1 cellular context compared by ENCODE assay signal in the genomic region with DNA sequence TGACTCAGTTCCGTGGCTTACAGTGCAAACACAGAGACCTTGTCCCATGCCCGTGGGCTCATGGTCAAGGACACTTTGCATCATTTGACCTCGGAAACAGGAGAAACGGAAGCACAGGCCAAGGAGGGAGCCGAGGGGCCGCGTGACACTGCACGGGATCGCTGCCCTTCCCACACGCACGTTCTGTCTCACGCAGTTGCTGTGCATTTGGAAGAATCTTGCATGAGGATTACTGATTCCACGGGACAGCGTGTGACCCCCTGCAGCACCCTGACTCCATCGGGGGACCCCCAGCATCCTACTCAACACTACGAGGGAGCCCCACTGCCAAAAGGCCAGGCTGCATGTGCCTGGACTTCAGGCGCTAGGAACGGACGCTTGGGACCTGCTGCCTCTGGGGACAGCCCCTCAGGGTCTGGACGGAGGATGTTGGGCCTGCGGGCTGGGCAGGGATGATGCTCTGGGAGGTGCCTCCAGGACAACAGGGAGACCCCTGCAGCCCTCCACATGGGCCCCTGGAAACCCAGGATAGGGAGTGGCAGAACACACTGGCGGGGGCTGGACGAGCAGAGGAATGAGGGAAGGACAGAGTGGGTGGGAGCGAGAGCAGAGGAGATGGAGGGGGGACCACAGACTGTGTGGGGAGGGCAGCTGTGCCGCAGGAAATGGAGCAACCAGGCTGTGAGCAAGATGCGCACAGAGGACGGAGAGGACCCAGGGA.
TF ChIP-seq lines count a peak whose summit lies in the region.

No MANE protein-coding gene starts in this region.

TF ChIP-seq in HepG2, 621 proteins besides CTCF, POLR2A, EP300 and RAD21 (continued from another document and continues in another):
- TF ChIP-seq ZSCAN20 (CRISPR knock-in tag; IDR thresholded peaks at IDR 0.05; ENCODE audit: borderline replicate concordance): no peak
- no peak for TF ChIP-seq ZNF44 (CRISPR knock-in tag; IDR thresholded peaks at IDR 0.05)
- TF ChIP-seq, protein P1, sequence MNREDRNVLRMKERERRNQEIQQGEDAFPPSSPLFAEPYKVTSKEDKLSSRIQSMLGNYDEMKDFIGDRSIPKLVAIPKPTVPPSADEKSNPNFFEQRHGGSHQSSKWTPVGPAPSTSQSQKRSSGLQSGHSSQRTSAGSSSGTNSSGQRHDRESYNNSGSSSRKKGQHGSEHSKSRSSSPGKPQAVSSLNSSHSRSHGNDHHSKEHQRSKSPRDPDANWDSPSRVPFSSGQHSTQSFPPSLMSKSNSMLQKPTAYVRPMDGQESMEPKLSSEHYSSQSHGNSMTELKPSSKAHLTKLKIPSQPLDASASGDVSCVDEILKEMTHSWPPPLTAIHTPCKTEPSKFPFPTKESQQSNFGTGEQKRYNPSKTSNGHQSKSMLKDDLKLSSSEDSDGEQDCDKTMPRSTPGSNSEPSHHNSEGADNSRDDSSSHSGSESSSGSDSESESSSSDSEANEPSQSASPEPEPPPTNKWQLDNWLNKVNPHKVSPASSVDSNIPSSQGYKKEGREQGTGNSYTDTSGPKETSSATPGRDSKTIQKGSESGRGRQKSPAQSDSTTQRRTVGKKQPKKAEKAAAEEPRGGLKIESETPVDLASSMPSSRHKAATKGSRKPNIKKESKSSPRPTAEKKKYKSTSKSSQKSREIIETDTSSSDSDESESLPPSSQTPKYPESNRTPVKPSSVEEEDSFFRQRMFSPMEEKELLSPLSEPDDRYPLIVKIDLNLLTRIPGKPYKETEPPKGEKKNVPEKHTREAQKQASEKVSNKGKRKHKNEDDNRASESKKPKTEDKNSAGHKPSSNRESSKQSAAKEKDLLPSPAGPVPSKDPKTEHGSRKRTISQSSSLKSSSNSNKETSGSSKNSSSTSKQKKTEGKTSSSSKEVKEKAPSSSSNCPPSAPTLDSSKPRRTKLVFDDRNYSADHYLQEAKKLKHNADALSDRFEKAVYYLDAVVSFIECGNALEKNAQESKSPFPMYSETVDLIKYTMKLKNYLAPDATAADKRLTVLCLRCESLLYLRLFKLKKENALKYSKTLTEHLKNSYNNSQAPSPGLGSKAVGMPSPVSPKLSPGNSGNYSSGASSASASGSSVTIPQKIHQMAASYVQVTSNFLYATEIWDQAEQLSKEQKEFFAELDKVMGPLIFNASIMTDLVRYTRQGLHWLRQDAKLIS (CRISPR knock-in tag; IDR thresholded peaks at IDR 0.05): no peak
- no peak for TF ChIP-seq NAIF1 (CRISPR knock-in tag; IDR thresholded peaks at IDR 0.05; ENCODE audit: borderline replicate concordance)
- TF ChIP-seq, protein P2, sequence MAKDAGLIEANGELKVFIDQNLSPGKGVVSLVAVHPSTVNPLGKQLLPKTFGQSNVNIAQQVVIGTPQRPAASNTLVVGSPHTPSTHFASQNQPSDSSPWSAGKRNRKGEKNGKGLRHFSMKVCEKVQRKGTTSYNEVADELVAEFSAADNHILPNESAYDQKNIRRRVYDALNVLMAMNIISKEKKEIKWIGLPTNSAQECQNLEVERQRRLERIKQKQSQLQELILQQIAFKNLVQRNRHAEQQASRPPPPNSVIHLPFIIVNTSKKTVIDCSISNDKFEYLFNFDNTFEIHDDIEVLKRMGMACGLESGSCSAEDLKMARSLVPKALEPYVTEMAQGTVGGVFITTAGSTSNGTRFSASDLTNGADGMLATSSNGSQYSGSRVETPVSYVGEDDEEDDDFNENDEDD (CRISPR knock-in tag; IDR thresholded peaks at IDR 0.05; ENCODE audit: borderline replicate concordance): peak; percentile 64
- TF ChIP-seq, protein P3, sequence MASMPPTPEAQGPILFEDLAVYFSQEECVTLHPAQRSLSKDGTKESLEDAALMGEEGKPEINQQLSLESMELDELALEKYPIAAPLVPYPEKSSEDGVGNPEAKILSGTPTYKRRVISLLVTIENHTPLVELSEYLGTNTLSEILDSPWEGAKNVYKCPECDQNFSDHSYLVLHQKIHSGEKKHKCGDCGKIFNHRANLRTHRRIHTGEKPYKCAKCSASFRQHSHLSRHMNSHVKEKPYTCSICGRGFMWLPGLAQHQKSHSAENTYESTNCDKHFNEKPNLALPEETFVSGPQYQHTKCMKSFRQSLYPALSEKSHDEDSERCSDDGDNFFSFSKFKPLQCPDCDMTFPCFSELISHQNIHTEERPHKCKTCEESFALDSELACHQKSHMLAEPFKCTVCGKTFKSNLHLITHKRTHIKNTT (CRISPR knock-in tag; IDR thresholded peaks at IDR 0.05): no peak
- TF ChIP-seq, protein P4, sequence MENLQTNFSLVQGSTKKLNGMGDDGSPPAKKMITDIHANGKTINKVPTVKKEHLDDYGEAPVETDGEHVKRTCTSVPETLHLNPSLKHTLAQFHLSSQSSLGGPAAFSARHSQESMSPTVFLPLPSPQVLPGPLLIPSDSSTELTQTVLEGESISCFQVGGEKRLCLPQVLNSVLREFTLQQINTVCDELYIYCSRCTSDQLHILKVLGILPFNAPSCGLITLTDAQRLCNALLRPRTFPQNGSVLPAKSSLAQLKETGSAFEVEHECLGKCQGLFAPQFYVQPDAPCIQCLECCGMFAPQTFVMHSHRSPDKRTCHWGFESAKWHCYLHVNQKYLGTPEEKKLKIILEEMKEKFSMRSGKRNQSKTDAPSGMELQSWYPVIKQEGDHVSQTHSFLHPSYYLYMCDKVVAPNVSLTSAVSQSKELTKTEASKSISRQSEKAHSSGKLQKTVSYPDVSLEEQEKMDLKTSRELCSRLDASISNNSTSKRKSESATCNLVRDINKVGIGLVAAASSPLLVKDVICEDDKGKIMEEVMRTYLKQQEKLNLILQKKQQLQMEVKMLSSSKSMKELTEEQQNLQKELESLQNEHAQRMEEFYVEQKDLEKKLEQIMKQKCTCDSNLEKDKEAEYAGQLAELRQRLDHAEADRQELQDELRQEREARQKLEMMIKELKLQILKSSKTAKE (CRISPR knock-in tag; IDR thresholded peaks at IDR 0.05; ENCODE audit: borderline replicate concordance): peak; percentile 94
- TF ChIP-seq, protein P5, sequence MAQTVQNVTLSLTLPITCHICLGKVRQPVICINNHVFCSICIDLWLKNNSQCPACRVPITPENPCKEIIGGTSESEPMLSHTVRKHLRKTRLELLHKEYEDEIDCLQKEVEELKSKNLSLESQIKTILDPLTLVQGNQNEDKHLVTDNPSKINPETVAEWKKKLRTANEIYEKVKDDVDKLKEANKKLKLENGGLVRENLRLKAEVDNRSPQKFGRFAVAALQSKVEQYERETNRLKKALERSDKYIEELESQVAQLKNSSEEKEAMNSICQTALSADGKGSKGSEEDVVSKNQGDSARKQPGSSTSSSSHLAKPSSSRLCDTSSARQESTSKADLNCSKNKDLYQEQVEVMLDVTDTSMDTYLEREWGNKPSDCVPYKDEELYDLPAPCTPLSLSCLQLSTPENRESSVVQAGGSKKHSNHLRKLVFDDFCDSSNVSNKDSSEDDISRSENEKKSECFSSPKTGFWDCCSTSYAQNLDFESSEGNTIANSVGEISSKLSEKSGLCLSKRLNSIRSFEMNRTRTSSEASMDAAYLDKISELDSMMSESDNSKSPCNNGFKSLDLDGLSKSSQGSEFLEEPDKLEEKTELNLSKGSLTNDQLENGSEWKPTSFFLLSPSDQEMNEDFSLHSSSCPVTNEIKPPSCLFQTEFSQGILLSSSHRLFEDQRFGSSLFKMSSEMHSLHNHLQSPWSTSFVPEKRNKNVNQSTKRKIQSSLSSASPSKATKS (CRISPR knock-in tag; IDR thresholded peaks at IDR 0.05): no peak
- peak; percentile 65 for TF ChIP-seq GABPB1 (CRISPR knock-in tag; IDR thresholded peaks at IDR 0.05)
- TF ChIP-seq, protein P6, sequence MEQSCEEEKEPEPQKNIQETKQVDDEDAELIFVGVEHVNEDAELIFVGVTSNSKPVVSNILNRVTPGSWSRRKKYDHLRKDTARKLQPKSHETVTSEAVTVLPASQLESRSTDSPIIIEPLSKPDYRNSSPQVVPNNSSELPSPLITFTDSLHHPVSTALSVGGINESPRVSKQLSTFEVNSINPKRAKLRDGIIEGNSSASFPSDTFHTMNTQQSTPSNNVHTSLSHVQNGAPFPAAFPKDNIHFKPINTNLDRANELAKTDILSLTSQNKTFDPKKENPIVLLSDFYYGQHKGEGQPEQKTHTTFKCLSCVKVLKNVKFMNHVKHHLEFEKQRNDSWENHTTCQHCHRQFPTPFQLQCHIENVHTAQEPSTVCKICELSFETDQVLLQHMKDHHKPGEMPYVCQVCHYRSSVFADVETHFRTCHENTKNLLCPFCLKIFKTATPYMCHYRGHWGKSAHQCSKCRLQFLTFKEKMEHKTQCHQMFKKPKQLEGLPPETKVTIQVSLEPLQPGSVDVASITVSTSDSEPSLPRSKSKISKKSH (CRISPR knock-in tag; IDR thresholded peaks at IDR 0.05; ENCODE audit: borderline replicate concordance): peak; percentile 19; the same call in 1 of the 2 replicates
- TF ChIP-seq, protein P7, sequence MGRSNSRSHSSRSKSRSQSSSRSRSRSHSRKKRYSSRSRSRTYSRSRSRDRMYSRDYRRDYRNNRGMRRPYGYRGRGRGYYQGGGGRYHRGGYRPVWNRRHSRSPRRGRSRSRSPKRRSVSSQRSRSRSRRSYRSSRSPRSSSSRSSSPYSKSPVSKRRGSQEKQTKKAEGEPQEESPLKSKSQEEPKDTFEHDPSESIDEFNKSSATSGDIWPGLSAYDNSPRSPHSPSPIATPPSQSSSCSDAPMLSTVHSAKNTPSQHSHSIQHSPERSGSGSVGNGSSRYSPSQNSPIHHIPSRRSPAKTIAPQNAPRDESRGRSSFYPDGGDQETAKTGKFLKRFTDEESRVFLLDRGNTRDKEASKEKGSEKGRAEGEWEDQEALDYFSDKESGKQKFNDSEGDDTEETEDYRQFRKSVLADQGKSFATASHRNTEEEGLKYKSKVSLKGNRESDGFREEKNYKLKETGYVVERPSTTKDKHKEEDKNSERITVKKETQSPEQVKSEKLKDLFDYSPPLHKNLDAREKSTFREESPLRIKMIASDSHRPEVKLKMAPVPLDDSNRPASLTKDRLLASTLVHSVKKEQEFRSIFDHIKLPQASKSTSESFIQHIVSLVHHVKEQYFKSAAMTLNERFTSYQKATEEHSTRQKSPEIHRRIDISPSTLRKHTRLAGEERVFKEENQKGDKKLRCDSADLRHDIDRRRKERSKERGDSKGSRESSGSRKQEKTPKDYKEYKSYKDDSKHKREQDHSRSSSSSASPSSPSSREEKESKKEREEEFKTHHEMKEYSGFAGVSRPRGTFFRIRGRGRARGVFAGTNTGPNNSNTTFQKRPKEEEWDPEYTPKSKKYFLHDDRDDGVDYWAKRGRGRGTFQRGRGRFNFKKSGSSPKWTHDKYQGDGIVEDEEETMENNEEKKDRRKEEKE (IDR thresholded peaks at IDR 0.05): no peak
- TF ChIP-seq NR2C2 (CRISPR knock-in tag; IDR thresholded peaks at IDR 0.05; ENCODE audit: borderline replicate concordance): peak; percentile 61
- TF ChIP-seq GATAD1 (CRISPR knock-in tag; IDR thresholded peaks at IDR 0.05): peak; percentile 9; the same call in 1 of the 2 replicates
- no peak for TF ChIP-seq SP4 (CRISPR knock-in tag; IDR thresholded peaks at IDR 0.05)
- TF ChIP-seq KMT2B (CRISPR knock-in tag; IDR thresholded peaks at IDR 0.05): no peak
- peak; percentile 60; the same call in 1 of the 2 replicates for TF ChIP-seq ZNF547 (CRISPR knock-in tag; IDR thresholded peaks at IDR 0.05)
- peak; percentile 5; the same call in 1 of the 2 replicates for TF ChIP-seq DMAP1 (CRISPR knock-in tag; IDR thresholded peaks at IDR 0.05)
- TF ChIP-seq ZNF652 (CRISPR knock-in tag; IDR thresholded peaks at IDR 0.05; ENCODE audit: borderline replicate concordance, low read depth): no peak
- TF ChIP-seq, protein P8, sequence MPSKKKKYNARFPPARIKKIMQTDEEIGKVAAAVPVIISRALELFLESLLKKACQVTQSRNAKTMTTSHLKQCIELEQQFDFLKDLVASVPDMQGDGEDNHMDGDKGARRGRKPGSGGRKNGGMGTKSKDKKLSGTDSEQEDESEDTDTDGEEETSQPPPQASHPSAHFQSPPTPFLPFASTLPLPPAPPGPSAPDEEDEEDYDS (CRISPR knock-in tag; IDR thresholded peaks at IDR 0.05): no peak
- peak; percentile 96 for TF ChIP-seq MED1 (CRISPR knock-in tag; IDR thresholded peaks at IDR 0.05)
- TF ChIP-seq, protein P9, sequence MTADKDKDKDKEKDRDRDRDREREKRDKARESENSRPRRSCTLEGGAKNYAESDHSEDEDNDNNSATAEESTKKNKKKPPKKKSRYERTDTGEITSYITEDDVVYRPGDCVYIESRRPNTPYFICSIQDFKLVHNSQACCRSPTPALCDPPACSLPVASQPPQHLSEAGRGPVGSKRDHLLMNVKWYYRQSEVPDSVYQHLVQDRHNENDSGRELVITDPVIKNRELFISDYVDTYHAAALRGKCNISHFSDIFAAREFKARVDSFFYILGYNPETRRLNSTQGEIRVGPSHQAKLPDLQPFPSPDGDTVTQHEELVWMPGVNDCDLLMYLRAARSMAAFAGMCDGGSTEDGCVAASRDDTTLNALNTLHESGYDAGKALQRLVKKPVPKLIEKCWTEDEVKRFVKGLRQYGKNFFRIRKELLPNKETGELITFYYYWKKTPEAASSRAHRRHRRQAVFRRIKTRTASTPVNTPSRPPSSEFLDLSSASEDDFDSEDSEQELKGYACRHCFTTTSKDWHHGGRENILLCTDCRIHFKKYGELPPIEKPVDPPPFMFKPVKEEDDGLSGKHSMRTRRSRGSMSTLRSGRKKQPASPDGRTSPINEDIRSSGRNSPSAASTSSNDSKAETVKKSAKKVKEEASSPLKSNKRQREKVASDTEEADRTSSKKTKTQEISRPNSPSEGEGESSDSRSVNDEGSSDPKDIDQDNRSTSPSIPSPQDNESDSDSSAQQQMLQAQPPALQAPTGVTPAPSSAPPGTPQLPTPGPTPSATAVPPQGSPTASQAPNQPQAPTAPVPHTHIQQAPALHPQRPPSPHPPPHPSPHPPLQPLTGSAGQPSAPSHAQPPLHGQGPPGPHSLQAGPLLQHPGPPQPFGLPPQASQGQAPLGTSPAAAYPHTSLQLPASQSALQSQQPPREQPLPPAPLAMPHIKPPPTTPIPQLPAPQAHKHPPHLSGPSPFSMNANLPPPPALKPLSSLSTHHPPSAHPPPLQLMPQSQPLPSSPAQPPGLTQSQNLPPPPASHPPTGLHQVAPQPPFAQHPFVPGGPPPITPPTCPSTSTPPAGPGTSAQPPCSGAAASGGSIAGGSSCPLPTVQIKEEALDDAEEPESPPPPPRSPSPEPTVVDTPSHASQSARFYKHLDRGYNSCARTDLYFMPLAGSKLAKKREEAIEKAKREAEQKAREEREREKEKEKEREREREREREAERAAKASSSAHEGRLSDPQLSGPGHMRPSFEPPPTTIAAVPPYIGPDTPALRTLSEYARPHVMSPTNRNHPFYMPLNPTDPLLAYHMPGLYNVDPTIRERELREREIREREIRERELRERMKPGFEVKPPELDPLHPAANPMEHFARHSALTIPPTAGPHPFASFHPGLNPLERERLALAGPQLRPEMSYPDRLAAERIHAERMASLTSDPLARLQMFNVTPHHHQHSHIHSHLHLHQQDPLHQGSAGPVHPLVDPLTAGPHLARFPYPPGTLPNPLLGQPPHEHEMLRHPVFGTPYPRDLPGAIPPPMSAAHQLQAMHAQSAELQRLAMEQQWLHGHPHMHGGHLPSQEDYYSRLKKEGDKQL (CRISPR knock-in tag; IDR thresholded peaks at IDR 0.05; ENCODE audit: low read depth): no peak
- peak; percentile 62; the same call in 1 of the 2 replicates for TF ChIP-seq SOX5 (CRISPR knock-in tag; IDR thresholded peaks at IDR 0.05; ENCODE audit: borderline replicate concordance)
- no peak for TF ChIP-seq ZNF10 (CRISPR knock-in tag; IDR thresholded peaks at IDR 0.05; ENCODE audit: borderline replicate concordance, low read depth)
- TF ChIP-seq, protein P10, sequence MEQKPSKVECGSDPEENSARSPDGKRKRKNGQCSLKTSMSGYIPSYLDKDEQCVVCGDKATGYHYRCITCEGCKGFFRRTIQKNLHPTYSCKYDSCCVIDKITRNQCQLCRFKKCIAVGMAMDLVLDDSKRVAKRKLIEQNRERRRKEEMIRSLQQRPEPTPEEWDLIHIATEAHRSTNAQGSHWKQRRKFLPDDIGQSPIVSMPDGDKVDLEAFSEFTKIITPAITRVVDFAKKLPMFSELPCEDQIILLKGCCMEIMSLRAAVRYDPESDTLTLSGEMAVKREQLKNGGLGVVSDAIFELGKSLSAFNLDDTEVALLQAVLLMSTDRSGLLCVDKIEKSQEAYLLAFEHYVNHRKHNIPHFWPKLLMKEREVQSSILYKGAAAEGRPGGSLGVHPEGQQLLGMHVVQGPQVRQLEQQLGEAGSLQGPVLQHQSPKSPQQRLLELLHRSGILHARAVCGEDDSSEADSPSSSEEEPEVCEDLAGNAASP (CRISPR knock-in tag; IDR thresholded peaks at IDR 0.05; ENCODE audit: borderline replicate concordance): peak; percentile 67; the same call in 1 of the 2 replicates
- TF ChIP-seq ZFP37 (CRISPR knock-in tag; IDR thresholded peaks at IDR 0.05; ENCODE audit: borderline replicate concordance): peak; percentile 69; the same call in 1 of the 2 replicates
